ENCODE assay signal across 8 cellular contexts in genomic region chr11:126989942-126990715, GRCh38. TPM values are rescaled to one million over a fixed set of nuclear protein-coding genes. Genes with fewer than 3 reads are reported as not detected.
DNase-seq lines count a peak whose midpoint lies in the region; ATAC-seq and TF ChIP-seq lines count a peak whose summit lies in the region.

No MANE protein-coding gene starts in this region.

- intact Hi-C loops in uterus (cut with DNase I; ENCODE audit: low total_unique reads), result no loop called here

- H2AFZ ChIP-seq in KMS-11 (ENCODE audit: low read depth) (peak overlapping the region; percentile 54), parathyroid adenoma (no peak overlapping the region)

- H3K27ac ChIP-seq in KMS-11, result no peak overlapping the region
- H3K27ac ChIP-seq in parathyroid adenoma, result no peak overlapping the region
- H3K27ac ChIP-seq in uterus, result no peak overlapping the region

- H4K20me1 ChIP-seq in KMS-11 (ENCODE audit: insufficient read depth), result no peaks in the 10 kb centered on the region

- peak; percentile 46 for DNase-seq in DMS153 (lab: John Stamatoyannopoulos, UW)
- peak; percentile 63 for DNase-seq in RPMI7951 (ENCODE audit: low read depth)
- peak; percentile 4 to 28 (median 16) for DNase-seq in activated naive CD4-positive, alpha-beta T cell (lab: John Stamatoyannopoulos, UW)
- peak; percentile 86 for DNase-seq in glomerular visceral epithelial cell (ENCODE audit: extremely low spot score)
- DNase-seq in uterus, result peak; percentile 34 to 43

- H3K4me2 ChIP-seq in KMS-11 (no peak overlapping the region), parathyroid adenoma (ENCODE audit: low read length) (no peak overlapping the region)

- peak; percentile 78 for TF ChIP-seq CTCF in KMS-11 (conservative IDR thresholded peaks at IDR 0.05; ENCODE audit: low read depth, low read length)
- TF ChIP-seq CTCF in parathyroid adenoma (IDR thresholded peaks at IDR 0.05), result peak; percentile 76
- TF ChIP-seq CTCF in uterus (IDR thresholded peaks at IDR 0.05), result peak; percentile 61 to 82 (median 80)

- H3K9me3 ChIP-seq in parathyroid adenoma (ENCODE audit: control insufficient read depth, low read length) (no peaks in the 10 kb centered on the region), uterus (no peaks in the 10 kb centered on the region)

- H3K4me1 ChIP-seq in KMS-11 (ENCODE audit: low read depth, poor library complexity, severe bottlenecking) (peaks cover 8% of the 10 kb centered on the region), parathyroid adenoma (no peaks in the 10 kb centered on the region), uterus (no peaks in the 10 kb centered on the region)

- H3K9ac ChIP-seq in KMS-11 (no peak overlapping the region), parathyroid adenoma (no peak overlapping the region)

- no peak overlapping the region for H3K4me3 ChIP-seq in KMS-11 (IDR thresholded peaks at IDR 0.05; ENCODE audit: insufficient read depth, low read depth, low read length)
- H3K4me3 ChIP-seq in parathyroid adenoma (ENCODE audit: low read depth, low read length), result no peak overlapping the region
- no peak overlapping the region for H3K4me3 ChIP-seq in uterus

- no peaks in the 10 kb centered on the region for H3K79me2 ChIP-seq in KMS-11 (ENCODE audit: insufficient read depth, low read depth)
- H3K79me2 ChIP-seq in parathyroid adenoma, result no peaks in the 10 kb centered on the region

- peak; percentile 85 for ATAC-seq in GM21515 (IDR thresholded peaks at IDR 0.05; ENCODE audit: unreplicated experiment)

- H3K27me3 ChIP-seq in KMS-11 (ENCODE audit: insufficient read depth, low read depth) (no peaks in the 10 kb centered on the region), parathyroid adenoma (ENCODE audit: control insufficient read depth, insufficient read depth, low read length) (no peaks in the 10 kb centered on the region), uterus (no peaks in the 10 kb centered on the region)

- H3K36me3 ChIP-seq in KMS-11 (ENCODE audit: insufficient read depth) (no peaks in the 10 kb centered on the region), parathyroid adenoma (ENCODE audit: control insufficient read depth, insufficient read depth, low read length) (no peaks in the 10 kb centered on the region), uterus (no peaks in the 10 kb centered on the region)

- TF ChIP-seq POLR2A in uterus (IDR thresholded peaks at IDR 0.05), result no peak

RNA-seq across cellular contexts. Expression of gene KIRREL3, which starts 10.4 kb away (rescaled TPM):
- 0.24 and 1.2 TPM in 2 replicates for total RNA-seq in RPMI7951 (2014; rRNA removed; shearing (Covaris generic))
- total RNA-seq in uterus, result 10 to 100 TPM in 1 of 4 donors, not detected in 3; 10.0 TPM

Comparison
In these comparisons a context has a peak if more than half of its experiments do, and no peak if none do; other contexts are left out.
1. DNase-seq: peak in every context shown above with its lines; median percentile 86 in glomerular visceral epithelial cell; 63 in RPMI7951; 46 in DMS153; 38 in uterus; 16 in activated naive CD4-positive, alpha-beta T cell.